Comparison of ENCODE assay signal across 9 cellular contexts in the genomic region with DNA sequence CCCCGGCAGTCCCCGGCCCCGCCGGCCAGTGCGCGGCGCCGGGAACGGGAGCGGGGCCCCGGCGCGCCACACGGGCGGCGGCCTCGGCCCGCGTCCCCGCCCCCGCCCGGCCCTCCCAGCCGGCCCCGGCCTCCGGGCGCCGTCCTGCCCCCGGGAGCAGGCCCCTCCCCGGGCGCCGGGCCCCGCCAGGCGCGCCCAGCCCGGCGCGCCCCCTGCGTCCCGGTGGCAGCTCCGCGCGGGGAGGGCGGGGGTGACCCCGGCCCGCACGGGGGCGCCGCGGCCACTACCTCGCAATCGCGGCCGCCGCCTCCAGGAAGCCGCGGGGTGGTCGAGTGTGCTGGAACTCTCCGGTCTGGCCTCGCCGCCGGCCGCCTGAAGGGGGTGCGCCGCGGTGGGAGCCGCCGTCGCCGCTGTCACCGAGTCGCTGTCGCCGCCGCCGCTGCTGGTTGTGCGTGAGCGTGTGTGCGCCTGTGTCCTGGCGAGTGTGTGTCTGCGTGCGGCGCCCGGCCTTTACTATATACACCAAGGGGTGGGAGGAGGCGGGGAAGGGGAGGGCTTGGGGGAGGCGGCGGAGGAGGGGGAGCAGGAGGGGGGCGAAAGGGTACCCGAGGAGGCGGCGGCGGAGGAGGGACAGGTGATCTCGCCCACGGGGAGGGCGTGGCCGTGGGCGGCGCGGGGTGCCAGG. TPM values are rescaled to one million over a fixed set of nuclear protein-coding genes. Genes with fewer than 3 reads are reported as not detected.
DNase-seq lines count a peak whose midpoint lies in the region; ATAC-seq and TF ChIP-seq lines count a peak whose summit lies in the region.
"Had no signal": no experiment of that assay in that cellular context is flagged by ENCODE, and none has a peak within 500 bp of the region (broad histone marks: within the 10 kb centered on the region; RNA-seq: fewer than 3 reads in every experiment).

A gene (minus strand): TSS at position 488 of the 685 bp plus-strand sequence. CDS start 59,288 bp downstream, outside the sequence.

- H3K4me1 Mint-ChIP-seq in neural crest cell, result peaks cover 9% of the 10 kb centered on the region

- TF ChIP-seq CTCF in neural crest cell (conservative IDR thresholded peaks at IDR 0.05), result peak; percentile 35

- 2 to 19% methylated on average over 49 to 96 of the region's 98 CpGs for WGBS in esophagus, 2 donors

- H3K4me1 ChIP-seq in esophagus (ENCODE audit: control insufficient read depth in 2 of 2, insufficient read depth in 2 of 2, low read length in 1 of 2), result no peaks in the 10 kb centered on the region

- DNase-seq in NCI-H1417 (lab: John Stamatoyannopoulos, UW) (peak in 2 of 3 experiments; percentile 84 to 90), NCI-H1417 treated with DMSO at 0.1 percent for 48 hours (lab: John Stamatoyannopoulos, UW) (no peak), neural crest cell (ENCODE audit: low read depth, low spot score) (peak; percentile 36)
- peak; percentile 50 to 53 for DNase-seq in activated CD4-positive, alpha-beta T cell treated with anti-CD3 and anti-CD28 coated beads for 4 hours
- DNase-seq in NK-92 treated with Interleukin-12 subunit alpha and Interleukin-12 subunit beta, amount 100 ng/mL, for 24 hours (lab: John Stamatoyannopoulos, UW), result no peak

- no peaks in the 10 kb centered on the region for H3K36me3 Mint-ChIP-seq in neural crest cell (ENCODE audit: low read depth)

- no peaks in the 10 kb centered on the region for H3K9me3 Mint-ChIP-seq in neural crest cell

- no peaks in the 10 kb centered on the region for H3K36me3 ChIP-seq in esophagus (ENCODE audit: control insufficient read depth in 2 of 2, insufficient read depth in 2 of 2, low read length in 1 of 2)

- H3K27me3 ChIP-seq in esophagus (ENCODE audit: control insufficient read depth in 1 of 2, insufficient read depth in 2 of 2, low read length in 2 of 2), result peaks cover 0 to under 1% of the 10 kb centered on the region in 2 donors

- H3K27me3 Mint-ChIP-seq in neural crest cell (ENCODE audit: low read depth), result peaks cover 89% of the 10 kb centered on the region

- H3K4me3 Mint-ChIP-seq in neural crest cell, result peak within 1 kb of the TSS; percentile 84

- no peak for ATAC-seq in HG02973 (IDR thresholded peaks at IDR 0.05; ENCODE audit: unreplicated experiment)
- no peak for ATAC-seq in GM18519 (IDR thresholded peaks at IDR 0.05; ENCODE audit: low FRiP score, unreplicated experiment)

- H3K9me3 ChIP-seq in esophagus (ENCODE audit: control insufficient read depth in 2 of 2, insufficient read depth in 1 of 2, low read depth in 1 of 2, low read length in 1 of 2), result no peaks in the 10 kb centered on the region

- H3K27ac ChIP-seq in esophagus (ENCODE audit: low read depth in 2 of 2, low read length in 1 of 2), result peak within 1 kb of the TSS; percentile 49 to 54

- H3K27ac Mint-ChIP-seq in neural crest cell (ENCODE audit: unreplicated experiment), result no peak within 1 kb of the TSS

- H3K4me3 ChIP-seq in esophagus (ENCODE audit: low read depth in 1 of 2, low read length in 2 of 2), result peak within 1 kb of the TSS; percentile 54

RNA-seq across cellular contexts. Expression of the gene that starts here (rescaled TPM):
- polyA plus RNA-seq in esophagus, result 1 to 10 TPM; 3.9 to 7.0 TPM
- total RNA-seq in neural crest cell, result 0.63 and 0.77 TPM in 2 replicates
- total RNA-seq: SK-MEL-5 had no signal

Comparison
In these comparisons a context has a peak if more than half of its experiments do, and no peak if none do; other contexts are left out.
1. DNase-seq: peak in NCI-H1417 (2 of 3) and activated CD4-positive, alpha-beta T cell treated with anti-CD3 and anti-CD28 coated beads for 4 hours (2 of 2); none in NCI-H1417 treated with DMSO at 0.1 percent for 48 hours (single experiment) and NK-92 treated with Interleukin-12 subunit alpha and Interleukin-12 subunit beta, amount 100 ng/mL, for 24 hours (single experiment).
2. Peak in DNase-seq in neural crest cell; RNA of the gene not detected or under 1 TPM.